7 cellular contexts compared by ENCODE assay signal in genomic region chr17:28812980-28813377, GRCh38. TPM values are rescaled to one million over a fixed set of nuclear protein-coding genes. Genes with fewer than 3 reads are reported as not detected.
DNase-seq lines count a peak whose midpoint lies in the region; ATAC-seq lines count a peak whose summit lies in the region.

No MANE protein-coding gene starts in this region.

- no peaks in the 10 kb centered on the region for H3K9me3 ChIP-seq in iPS-20b (ENCODE audit: insufficient read depth, low read depth, low read length)

- H3K4me3 Mint-ChIP-seq in activated T-helper 2 cell treated with anti-CD3 and anti-CD28 coated beads, Interferon-gamma antibody, Interleukin-2, Interleukin-4, amounts not matched to agents 10 μg/mL and 5 μg/mL and 100 μg/mL, durations not matched to agents 14 hours and 24 hours and 36 hours (ENCODE audit: low read depth), result peak overlapping the region; percentile 92
- peak overlapping the region; percentile 88 to 89 for H3K4me3 Mint-ChIP-seq in stimulated activated naive CD8-positive, alpha-beta T cell treated with anti-CD3 and anti-CD28 coated beads, Interleukin-15, amount 100 ng/mL, for 72 hours

- DNase-seq in HT1080 (ENCODE audit: low read depth) (peak; percentile 65), hippocampal formation (lab: John Stamatoyannopoulos, UW) (no peak), NCI-H1694 (lab: John Stamatoyannopoulos, UW) (no peak)
- DNase-seq in activated T-helper 2 cell treated with anti-CD3 and anti-CD28 coated beads, Interferon-gamma antibody, Interleukin-2, Interleukin-4, amounts not matched to agents 10 μg/mL and 5 μg/mL and 100 μg/mL, durations not matched to agents 14 hours and 24 hours and 36 hours (ENCODE audit: low spot score), result no peak
- no peak for DNase-seq in stimulated activated naive CD8-positive, alpha-beta T cell treated with anti-CD3 and anti-CD28 coated beads, Interleukin-15, amount 100 ng/mL, for 72 hours

- peak overlapping the region; percentile 69 for H3K27ac ChIP-seq in iPS-20b (ENCODE audit: low read length)

- H3K36me3 Mint-ChIP-seq in activated T-helper 2 cell treated with anti-CD3 and anti-CD28 coated beads, Interferon-gamma antibody, Interleukin-2, Interleukin-4, amounts not matched to agents 10 μg/mL and 5 μg/mL and 100 μg/mL, durations not matched to agents 14 hours and 24 hours and 36 hours (ENCODE audit: low read depth), result peaks cover 5% of the 10 kb centered on the region

- peak overlapping the region; percentile 91 for H3K27ac Mint-ChIP-seq in activated T-helper 2 cell treated with anti-CD3 and anti-CD28 coated beads, Interferon-gamma antibody, Interleukin-2, Interleukin-4, amounts not matched to agents 10 μg/mL and 5 μg/mL and 100 μg/mL, durations not matched to agents 14 hours and 24 hours and 36 hours
- H3K27ac Mint-ChIP-seq in stimulated activated naive CD8-positive, alpha-beta T cell treated with anti-CD3 and anti-CD28 coated beads, Interleukin-15, amount 100 ng/mL, for 72 hours, result peak overlapping the region in 1 of 2 donors; percentile 97

- H3K9ac ChIP-seq in iPS-20b (ENCODE audit: low read depth, low read length), result peak overlapping the region; percentile 91

- no peak for ATAC-seq in stimulated activated naive CD8-positive, alpha-beta T cell treated with anti-CD3 and anti-CD28 coated beads, Interleukin-15, amount 100 ng/mL, for 72 hours
- ATAC-seq in HG03571 (IDR thresholded peaks at IDR 0.05; ENCODE audit: unreplicated experiment), result no peak

- H3K27me3 ChIP-seq in iPS-20b (ENCODE audit: insufficient read depth, low read length), result no peaks in the 10 kb centered on the region

- no peaks in the 10 kb centered on the region for H3K27me3 Mint-ChIP-seq in activated T-helper 2 cell treated with anti-CD3 and anti-CD28 coated beads, Interferon-gamma antibody, Interleukin-2, Interleukin-4, amounts not matched to agents 10 μg/mL and 5 μg/mL and 100 μg/mL, durations not matched to agents 14 hours and 24 hours and 36 hours (ENCODE audit: low read depth)
- no peaks in the 10 kb centered on the region for H3K27me3 Mint-ChIP-seq in stimulated activated naive CD8-positive, alpha-beta T cell treated with anti-CD3 and anti-CD28 coated beads, Interleukin-15, amount 100 ng/mL, for 72 hours

- peaks cover 11% of the 10 kb centered on the region; the same call in 1 of the 2 replicates for H3K4me1 ChIP-seq in iPS-20b (ENCODE audit: insufficient read depth, low read length)

- no peaks in the 10 kb centered on the region for H3K36me3 ChIP-seq in iPS-20b (ENCODE audit: insufficient read depth, low read depth, low read length)

- H3K4me1 Mint-ChIP-seq in activated T-helper 2 cell treated with anti-CD3 and anti-CD28 coated beads, Interferon-gamma antibody, Interleukin-2, Interleukin-4, amounts not matched to agents 10 μg/mL and 5 μg/mL and 100 μg/mL, durations not matched to agents 14 hours and 24 hours and 36 hours (ENCODE audit: low read depth), result peaks cover 28% of the 10 kb centered on the region
- peaks cover 49% of the 10 kb centered on the region for H3K4me1 Mint-ChIP-seq in stimulated activated naive CD8-positive, alpha-beta T cell treated with anti-CD3 and anti-CD28 coated beads, Interleukin-15, amount 100 ng/mL, for 72 hours

- peak overlapping the region; percentile 87 for H3K4me3 ChIP-seq in iPS-20b (ENCODE audit: low read length)

- intact Hi-C loops in activated T-helper 2 cell treated with anti-CD3 and anti-CD28 coated beads, Interferon-gamma antibody, Interleukin-2, Interleukin-4, amounts not matched to agents 10 μg/mL and 5 μg/mL and 100 μg/mL, durations not matched to agents 14 hours and 24 hours and 36 hours (cut with micrococcal nuclease), result loop anchor here (2.0 to 5.0 kb wide), 5 partner anchors 30 to 139 kb away; partner anchors contain the start of genes FAM222B, NEK8 and PHF12

- no peaks in the 10 kb centered on the region for H3K9me3 Mint-ChIP-seq in activated T-helper 2 cell treated with anti-CD3 and anti-CD28 coated beads, Interferon-gamma antibody, Interleukin-2, Interleukin-4, amounts not matched to agents 10 μg/mL and 5 μg/mL and 100 μg/mL, durations not matched to agents 14 hours and 24 hours and 36 hours
- H3K9me3 Mint-ChIP-seq in stimulated activated naive CD8-positive, alpha-beta T cell treated with anti-CD3 and anti-CD28 coated beads, Interleukin-15, amount 100 ng/mL, for 72 hours, result no peaks in the 10 kb centered on the region

RNA-seq across cellular contexts. Expression of gene FAM222B, which starts 29.6 kb away (rescaled TPM):
- 4.4 and 11.9 TPM in 2 replicates for total RNA-seq in HT1080 (2014; rRNA removed; shearing (Covaris generic))
- polyA plus RNA-seq in HT1080 (2015; cell fraction: cytosol; rRNA removed), result 15.4 and 16.1 TPM in 2 replicates
- polyA plus RNA-seq in HT1080 (2015; cell fraction: nucleus; rRNA removed), result 6.5 and 10.9 TPM in 2 replicates
- total RNA-seq in activated T-helper 2 cell treated with anti-CD3 and anti-CD28 coated beads, Interferon-gamma antibody, Interleukin-2, Interleukin-4, amounts not matched to agents 10 μg/mL and 5 μg/mL and 100 μg/mL, durations not matched to agents 14 hours and 24 hours and 36 hours, result 19.6 and 23.0 TPM in 2 replicates

RNA-seq across cellular contexts. Expression of gene ERAL1, which starts 41.8 kb away (rescaled TPM):
- total RNA-seq in HT1080 (2014; rRNA removed; shearing (Covaris generic)), result 35.4 and 47.1 TPM in 2 replicates
- 69.2 and 72.9 TPM in 2 replicates for polyA plus RNA-seq in HT1080 (2015; cell fraction: cytosol; rRNA removed)
- 74.1 and 78.7 TPM in 2 replicates for polyA plus RNA-seq in HT1080 (2015; cell fraction: nucleus; rRNA removed)
- 54.5 and 60.4 TPM in 2 replicates for total RNA-seq in activated T-helper 2 cell treated with anti-CD3 and anti-CD28 coated beads, Interferon-gamma antibody, Interleukin-2, Interleukin-4, amounts not matched to agents 10 μg/mL and 5 μg/mL and 100 μg/mL, durations not matched to agents 14 hours and 24 hours and 36 hours
